In genomic region chr6:140752234-140752633, GRCh38 we compare ENCODE assay signal across 5 cellular contexts.
"Had no signal": no experiment of that assay in that cellular context is flagged by ENCODE, and none has a peak within 500 bp of the region (broad histone marks: within the 10 kb centered on the region; RNA-seq: fewer than 3 reads in every experiment).

No MANE protein-coding gene starts in this region.

- H3K4me2 ChIP-seq: KMS-11 had no signal

- H3K9ac ChIP-seq: KMS-11 had no signal

- FAIRE-seq: HTR-8/SVneo had no signal

- DNase-seq: KBM-7, KG1 had no signal

- H3K27ac ChIP-seq: HL-60, KMS-11 had no signal
